ENCODE assay signal across 18 cellular contexts in the genomic region with DNA sequence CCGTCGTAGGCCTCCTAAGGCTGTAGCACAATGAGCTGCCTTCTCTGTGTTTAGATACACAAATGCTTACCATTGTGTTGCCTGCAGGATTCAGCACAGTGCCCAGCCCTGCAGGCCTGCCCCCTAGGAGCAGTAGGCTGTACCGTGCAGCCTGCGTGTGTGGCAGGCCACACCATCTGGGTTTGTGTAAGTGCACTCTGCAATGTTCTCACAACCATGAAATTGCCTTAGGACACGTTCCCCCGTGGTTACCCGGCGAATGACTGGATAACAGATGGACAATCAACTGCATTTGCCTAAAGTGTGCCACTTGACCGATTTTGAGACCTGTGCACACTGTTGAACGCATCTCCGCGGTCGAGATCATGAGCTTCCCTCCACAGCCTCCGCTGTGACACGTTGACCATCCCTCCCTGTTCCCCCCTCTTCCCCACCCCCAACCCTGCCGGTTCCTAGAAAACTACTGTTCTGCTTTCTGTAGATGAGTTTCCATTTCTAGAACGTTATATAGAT. TPM values are rescaled to one million over a fixed set of nuclear protein-coding genes. Genes with fewer than 3 reads are reported as not detected.
A peak's percentile ranks its signal among the peaks of the same experiment; 100 is the strongest.
DNase-seq lines count a peak whose midpoint lies in the region; ATAC-seq, FAIRE-seq and TF ChIP-seq lines count a peak whose summit lies in the region.
"Had no signal": no experiment of that assay in that cellular context is flagged by ENCODE, and none has a peak within 500 bp of the region (broad histone marks: within the 10 kb centered on the region; RNA-seq: fewer than 3 reads in every experiment).

No MANE protein-coding gene starts in this region.

- no peak for TF ChIP-seq CTCF in GM23338 (conservative IDR thresholded peaks at IDR 0.05; ENCODE audit: low read depth in 2 of 2)

- no peak overlapping the region for H3K4me3 Mint-ChIP-seq in GM23338

- H3K4me1 Mint-ChIP-seq in GM23338, result peaks cover 2% of the 10 kb centered on the region; the same call in 1 of the 3 replicates

- no peak overlapping the region for H4K8ac ChIP-seq in trophoblast cell (ENCODE audit: low read depth, low read length)

- H4K12ac ChIP-seq in trophoblast cell (ENCODE audit: low read depth, low read length), result no peak overlapping the region

- peak overlapping the region; percentile 23 for H3K9ac ChIP-seq in trophoblast cell (ENCODE audit: low read length)
- H3K9ac ChIP-seq: BLaER1 had no signal

- H3K4me1 ChIP-seq in GM23338 (ENCODE audit: insufficient read depth) (no peaks in the 10 kb centered on the region), trophoblast cell (ENCODE audit: control insufficient read depth in 1 of 2, insufficient read depth in 2 of 2, low read length in 2 of 2) (no peaks in the 10 kb centered on the region)

- no peak overlapping the region for H3K18ac ChIP-seq in trophoblast cell (ENCODE audit: low read length)

- no peaks in the 10 kb centered on the region for H3K9me3 Mint-ChIP-seq in GM23338

- H3K27ac ChIP-seq in GM23338 (ENCODE audit: low read depth), result no peak overlapping the region
- H3K27ac ChIP-seq in trophoblast cell (ENCODE audit: low read depth, low read length), result no peak overlapping the region
- H3K27ac ChIP-seq: BLaER1 had no signal

- WGBS in trophoblast cell (ENCODE audit: extremely low coverage, insufficient coverage, insufficient read length), result no CpG with 5 or more reads among the region's 17 CpGs

- ATAC-seq in GM23338, result peak; percentile 87

- peaks cover 9% of the 10 kb centered on the region for H3K27me3 Mint-ChIP-seq in GM23338 (ENCODE audit: insufficient read depth, low read depth, poor library complexity)

- H3K9me2 ChIP-seq in GM23338 (ENCODE audit: insufficient read depth), result no peaks in the 10 kb centered on the region

- no peaks in the 10 kb centered on the region for H3F3A ChIP-seq in GM23338 (replicated peaks; ENCODE audit: low read depth)

- H3K27ac Mint-ChIP-seq in GM23338, result no peak overlapping the region

- no peaks in the 10 kb centered on the region for H3K79me1 ChIP-seq in trophoblast cell (ENCODE audit: low read length)

- no peaks in the 10 kb centered on the region for H3K27me3 ChIP-seq in GM23338 (ENCODE audit: insufficient read depth)
- H3K27me3 ChIP-seq in trophoblast cell (ENCODE audit: insufficient read depth, low read length), result no peaks in the 10 kb centered on the region

- H3K14ac ChIP-seq in trophoblast cell (ENCODE audit: low read length), result no peak overlapping the region

- H2BK5ac ChIP-seq in trophoblast cell (ENCODE audit: low read depth, low read length, poor library complexity), result no peak overlapping the region

- no peaks in the 10 kb centered on the region for H3K36me3 Mint-ChIP-seq in GM23338 (ENCODE audit: low read depth)

- no peak for FAIRE-seq in GM19239 (lab: Jason Lieb, UNC)
- FAIRE-seq: K562 had no signal

- H2AK5ac ChIP-seq in trophoblast cell (ENCODE audit: low read length), result no peak overlapping the region

- H3K79me2 ChIP-seq in GM23338 (replicated peaks; ENCODE audit: insufficient read depth) (no peaks in the 10 kb centered on the region), trophoblast cell (ENCODE audit: control insufficient read depth, insufficient read depth, low read length, poor library complexity) (no peaks in the 10 kb centered on the region)

- H3K4ac ChIP-seq in trophoblast cell (ENCODE audit: low read depth, low read length), result no peak overlapping the region

- no peak overlapping the region for H3K4me3 ChIP-seq in GM23338
- no peak overlapping the region for H3K4me3 ChIP-seq in trophoblast cell (ENCODE audit: low read depth, low read length)
- H3K4me3 ChIP-seq: BLaER1, heart right ventricle, K562 had no signal

- H3K4me2 ChIP-seq in GM23338, result no peak overlapping the region
- H3K4me2 ChIP-seq in trophoblast cell (ENCODE audit: low read length), result no peak overlapping the region

- H3K36me3 ChIP-seq in GM23338 (ENCODE audit: insufficient read depth) (no peaks in the 10 kb centered on the region), trophoblast cell (ENCODE audit: control insufficient read depth in 1 of 2, insufficient read depth in 2 of 2, low read length in 2 of 2) (no peaks in the 10 kb centered on the region)
- H3K36me3 ChIP-seq: BLaER1, heart right ventricle had no signal

- H2BK12ac ChIP-seq in trophoblast cell (ENCODE audit: low read length), result no peak overlapping the region

- H2AFZ ChIP-seq in GM23338 (no peak overlapping the region), trophoblast cell (ENCODE audit: insufficient read depth, low read length, poor library complexity) (no peak overlapping the region)

- H2BK120ac ChIP-seq in trophoblast cell (ENCODE audit: insufficient read depth, low read length, poor library complexity), result no peak overlapping the region

- H3K9me3 ChIP-seq in trophoblast cell (ENCODE audit: insufficient read depth, low read depth, low read length), result peaks cover 2% of the 10 kb centered on the region
- H3K9me3 ChIP-seq: BLaER1 had no signal

- no peak overlapping the region for H4K91ac ChIP-seq in trophoblast cell (ENCODE audit: low read depth, low read length)

- DNase-seq in GM23338 (ENCODE audit: low spot score) (no peak), NOMO-1 (lab: John Stamatoyannopoulos, UW; ENCODE audit: unreplicated experiment in 2 of 2) (peak; percentile 46 to 51), fibroblast of gingiva (ENCODE audit: low read depth) (peak; percentile 55), trophoblast cell (peak in 1 of 2 donors; percentile 26), NK-92 (lab: John Stamatoyannopoulos, UW; ENCODE audit: unreplicated experiment) (no peak), GM19239 (ENCODE audit: insufficient read length, low spot score) (no peak), NCI-H1694 (lab: John Stamatoyannopoulos, UW) (no peak)
- DNase-seq: activated CD8-positive, alpha-beta memory T cell treated with anti-CD3 and anti-CD28 coated beads, Interleukin-2, amount 50 U/mL, for 4 hours; dermis blood vessel endothelial cell; heart right ventricle; islet precursor cell; nucleus accumbens; stimulated activated CD4-positive, alpha-beta T cell treated with anti-CD3 and anti-CD28 coated beads, Interleukin-2, amount 100 ng/mL, for 48 hours; T-helper 9 cell had no signal

- H4K20me1 ChIP-seq in GM23338 (replicated peaks; ENCODE audit: insufficient read depth), result no peaks in the 10 kb centered on the region

- no peak overlapping the region for H3K23ac ChIP-seq in trophoblast cell (ENCODE audit: low read length)

TF ChIP-seq in GM23338, 12 proteins besides CTCF, POLR2A, EP300 and RAD21 (continues in another document):
- no peak for TF ChIP-seq ETS1 (IDR thresholded peaks at IDR 0.05)
- no peak for TF ChIP-seq EZH2 (IDR thresholded peaks at IDR 0.05; ENCODE audit: low read depth, unreplicated experiment)
- TF ChIP-seq EZH2phosphoT487 (IDR thresholded peaks at IDR 0.05; ENCODE audit: unreplicated experiment), result no peak
- TF ChIP-seq REST (IDR thresholded peaks at IDR 0.05; ENCODE audit: unreplicated experiment), result no peak
- TF ChIP-seq ZNF114 (CRISPR knock-in tag; IDR thresholded peaks at IDR 0.05), result no peak

RNA-seq across cellular contexts. Expression of gene CTSD, which starts 22.1 kb away (rescaled TPM):
- total RNA-seq in GM23338 (2014; rRNA removed; shearing (Covaris generic)), result 198 and 251 TPM in 2 replicates
- polyA plus RNA-seq in GM23338 (2016; fragmentation: Nextera tagmentation; extraction: Ambion mirVana), result 67.1 and 73.6 TPM in 2 replicates
- 141 and 149 TPM in 2 replicates for polyA plus RNA-seq in trophoblast cell (2013)

RNA-seq across cellular contexts. Expression of gene IFITM10, which starts 35.4 kb away (rescaled TPM):
- total RNA-seq in GM23338 (2014; rRNA removed; shearing (Covaris generic)), result not detected in 2 replicates
- 0.06 TPM in 1 of 2 replicates, not detected in the other for polyA plus RNA-seq in GM23338 (2016; fragmentation: Nextera tagmentation; extraction: Ambion mirVana)
- 1.0 and 1.3 TPM in 2 replicates for polyA plus RNA-seq in trophoblast cell (2013)
- total RNA-seq: epithelial cell of proximal tubule had no signal

RNA-seq across cellular contexts. Expression of gene SYT8, which starts 49.0 kb away (rescaled TPM):
- not detected in 2 replicates for total RNA-seq in GM23338 (2014; rRNA removed; shearing (Covaris generic))
- polyA plus RNA-seq in GM23338 (2016; fragmentation: Nextera tagmentation; extraction: Ambion mirVana), result not detected in 2 replicates
- polyA plus RNA-seq in trophoblast cell (2013), result 1.1 and 1.4 TPM in 2 replicates
- total RNA-seq: dermis blood vessel endothelial cell, heart right ventricle, K562, temporal lobe had no signal
- polyA plus RNA-seq: heart right ventricle, K562 had no signal

RNA-seq across cellular contexts. Expression of gene TNNI2, which starts 53.0 kb away (rescaled TPM):
- not detected in 2 replicates for total RNA-seq in GM23338 (2014; rRNA removed; shearing (Covaris generic))
- not detected in 2 replicates for polyA plus RNA-seq in GM23338 (2016; fragmentation: Nextera tagmentation; extraction: Ambion mirVana)
- 1.1 and 1.7 TPM in 2 replicates for polyA plus RNA-seq in trophoblast cell (2013)
- total RNA-seq: dermis blood vessel endothelial cell, epithelial cell of proximal tubule, K562, temporal lobe had no signal
- polyA plus RNA-seq: K562 had no signal

Comparison
In these comparisons a context has a peak if more than half of its experiments do, and no peak if none do; other contexts are left out.
1. DNase-seq: peak in NOMO-1 (2 of 2) and fibroblast of gingiva (single experiment); none in GM23338 (single experiment), NK-92 (single experiment), GM19239 (single experiment) and NCI-H1694 (single experiment).